In genomic region chr1:205339197-205339702, GRCh38 we compare ENCODE assay signal across 21 cellular contexts. TPM values are rescaled to one million over a fixed set of nuclear protein-coding genes. Genes with fewer than 3 reads are reported as not detected.
A peak's percentile ranks its signal among the peaks of the same experiment; 100 is the strongest.
DNase-seq lines count a peak whose midpoint lies in the region; ATAC-seq, FAIRE-seq and TF ChIP-seq lines count a peak whose summit lies in the region.
"Had no signal": no experiment of that assay in that cellular context is flagged by ENCODE, and none has a peak within 500 bp of the region (broad histone marks: within the 10 kb centered on the region; RNA-seq: fewer than 3 reads in every experiment).

No MANE protein-coding gene starts in this region.

- BruUV-seq in HepG2 (replicated peaks; lab: Mats Ljungman, UMichigan), result no TSS peak

- no peak overlapping the region for H3K4me3 ChIP-seq in HepG2 (replicated peaks in 1 of 3; ENCODE audit: insufficient read depth in 1 of 3, low read depth in 2 of 3, low read length in 3 of 3)
- no peak overlapping the region for H3K4me3 ChIP-seq in right lobe of liver
- no peak overlapping the region for H3K4me3 ChIP-seq in WERI-Rb-1 (ENCODE audit: low read depth, low read length)
- no peak overlapping the region for H3K4me3 ChIP-seq in liver (ENCODE audit: low read depth in 1 of 3, low read length in 3 of 3)
- H3K4me3 ChIP-seq in SJCRH30, result no peak overlapping the region
- H3K4me3 ChIP-seq in tibial artery, result no peak overlapping the region
- no peak overlapping the region for H3K4me3 ChIP-seq in colonic mucosa

- H3K9me3 ChIP-seq in HepG2 (ENCODE audit: low read length) (no peaks in the 10 kb centered on the region), right lobe of liver (no peaks in the 10 kb centered on the region), WERI-Rb-1 (ENCODE audit: severe bottlenecking) (no peaks in the 10 kb centered on the region), liver (ENCODE audit: control insufficient read depth in 4 of 4, low read length in 3 of 4) (no peaks in the 10 kb centered on the region), SJCRH30 (replicated peaks) (no peaks in the 10 kb centered on the region), tibial artery (no peaks in the 10 kb centered on the region), colonic mucosa (no peaks in the 10 kb centered on the region)

- intact Hi-C loops in HepG2 (cut with micrococcal nuclease; ENCODE audit: unreplicated experiment) (loop anchor here (5.0 to 10.0 kb wide), 2 partner anchors 116 to 148 kb away; partner anchors contain the start of gene BLACAT1), right lobe of liver (cut with DNase I) (loop anchor here in 1 of 2 donors (10.0 kb wide), 1 partner anchor 186 kb away; no protein-coding TSS in a partner anchor), tibial artery (cut with DNase I; ENCODE audit: low total_unique reads) (no loop called here), colonic mucosa (cut with DNase I) (loop anchor here (5.0 kb wide), 1 partner anchor 143 kb away; no protein-coding TSS in a partner anchor)

- TF ChIP-seq CTCF in HepG2 (CRISPR knock-in tag; IDR thresholded peaks at IDR 0.05) (no peak), right lobe of liver (IDR thresholded peaks at IDR 0.05) (no peak), WERI-Rb-1 (IDR thresholded peaks at IDR 0.05; ENCODE audit: low read depth, low read length) (no peak), liver (IDR thresholded peaks at IDR 0.05; ENCODE audit: low read depth, low read length, missing input control) (no peak), tibial artery (IDR thresholded peaks at IDR 0.05) (no peak), colonic mucosa (IDR thresholded peaks at IDR 0.05) (no peak)

- WGBS in HepG2 (ENCODE audit: low lambda C conversion rate), result 31% methylated on average over 17 of the region's 21 CpGs
- WGBS in right lobe of liver (ENCODE audit: insufficient coverage, low coverage, low lambda C conversion rate, missing lambda C conversion rate), result 66% methylated on average over 12 of the region's 21 CpGs
- 86% methylated on average over 21 of the region's 21 CpGs for WGBS in liver

- no peak overlapping the region for H2AFZ ChIP-seq in HepG2 (ENCODE audit: low read length)

- H3K4me2 ChIP-seq in HepG2 (ENCODE audit: low read depth, low read length), result no peak overlapping the region

- no peak for DNase-seq in HepG2 (ENCODE audit: low spot score)
- DNase-seq in right lobe of liver, result no peak
- DNase-seq in WERI-Rb-1, result no peak
- no peak for DNase-seq in SJCRH30
- no peak for DNase-seq in tibial artery
- no peak for DNase-seq in frontal cortex (ENCODE audit: low spot score in 2 of 2)
- DNase-seq in colonic mucosa, result no peak
- DNase-seq: AML-193, DMS79 treated with DMSO at 0.1 percent for 48 hours, GOT3, NCI-H1417 treated with DMSO at 0.1 percent for 48 hours, NCI-H187 treated with DMSO at 0.1 percent for 48 hours, NCI-H524, NCI-H82, RPMI8226, SHP77 treated with DMSO at 0.1 percent for 48 hours had no signal

- no peak for TF ChIP-seq EP300 in HepG2 (IDR thresholded peaks at IDR 0.05; ENCODE audit: low read depth in 2 of 2, low read length in 2 of 2)
- no peak for TF ChIP-seq EP300 in HepG2 (CRISPR knock-in tag; IDR thresholded peaks at IDR 0.05; ENCODE audit: borderline replicate concordance)

- ATAC-seq in HepG2, result peak; percentile 36; the same call in 2 of the 3 replicates
- ATAC-seq in right lobe of liver, result no peak

- H3K9ac ChIP-seq in HepG2 (ENCODE audit: insufficient read depth, low read depth, low read length) (no peak overlapping the region), liver (ENCODE audit: low read depth in 1 of 2, low read length in 2 of 2) (no peak overlapping the region), colonic mucosa (ENCODE audit: low read depth in 2 of 2, low read length in 2 of 2) (no peak overlapping the region)

- in situ Hi-C loops in HepG2 (cut with HindIII; ENCODE audit: extremely low pct_ligation_motif_present, low pct_unique_long_range_greater_than_20kb), result loop anchor here (10.0 kb wide), 1 partner anchor 364 kb away; no protein-coding TSS in a partner anchor

- TF ChIP-seq RAD21 in HepG2 (CRISPR knock-in tag; IDR thresholded peaks at IDR 0.05), result no peak
- no peak for TF ChIP-seq RAD21 in liver (IDR thresholded peaks at IDR 0.05)

- H3K27me3 ChIP-seq in HepG2 (ENCODE audit: control insufficient read depth in 1 of 2, insufficient read depth in 2 of 2, low read length in 2 of 2) (peaks cover 8 to 47% of the 10 kb centered on the region in 2 experiments), right lobe of liver (peaks cover 0 to 16% of the 10 kb centered on the region in 2 donors), WERI-Rb-1 (ENCODE audit: insufficient read depth, low read depth, severe bottlenecking) (no peaks in the 10 kb centered on the region), liver (ENCODE audit: control insufficient read depth in 4 of 4, insufficient read depth in 4 of 4, low read length in 3 of 4) (peaks cover 0 to 9% (median 5%) of the 10 kb centered on the region in 4 donors), SJCRH30 (peaks cover 13% of the 10 kb centered on the region), tibial artery (peaks cover 0 to 25% of the 10 kb centered on the region in 2 donors), colonic mucosa (peaks cover 15% of the 10 kb centered on the region)

- H4K20me1 ChIP-seq in HepG2 (ENCODE audit: insufficient read depth, low read length), result no peaks in the 10 kb centered on the region

- no peaks in the 10 kb centered on the region for H3K36me3 ChIP-seq in HepG2 (replicated peaks in 1 of 2; ENCODE audit: control insufficient read depth in 1 of 2, insufficient read depth in 2 of 2, low read length in 2 of 2)
- no peaks in the 10 kb centered on the region for H3K36me3 ChIP-seq in right lobe of liver
- no peaks in the 10 kb centered on the region for H3K36me3 ChIP-seq in WERI-Rb-1
- no peaks in the 10 kb centered on the region for H3K36me3 ChIP-seq in liver (ENCODE audit: control insufficient read depth in 4 of 4, insufficient read depth in 3 of 4, low read depth in 1 of 4, low read length in 3 of 4)
- H3K36me3 ChIP-seq in SJCRH30, result no peaks in the 10 kb centered on the region
- H3K36me3 ChIP-seq in tibial artery, result no peaks in the 10 kb centered on the region
- no peaks in the 10 kb centered on the region for H3K36me3 ChIP-seq in colonic mucosa

- POLR2A ChIA-PET in HepG2 (lab: Yijun Ruan, JAX), result no interaction called here

- FAIRE-seq in HepG2 (lab: Jason Lieb, UNC) (no peak), frontal cortex (lab: Jason Lieb, UNC) (no peak)

- peaks cover 2% of the 10 kb centered on the region for H3K4me1 ChIP-seq in HepG2 (ENCODE audit: insufficient read depth, low read length)
- H3K4me1 ChIP-seq in right lobe of liver, result peaks cover 0 to 9% (median 3%) of the 10 kb centered on the region in 4 donors
- peaks cover 0 to 8% (median 4%) of the 10 kb centered on the region in 4 donors for H3K4me1 ChIP-seq in liver (ENCODE audit: control insufficient read depth in 4 of 4, insufficient read depth in 4 of 4, low read length in 3 of 4)
- H3K4me1 ChIP-seq in SJCRH30, result no peaks in the 10 kb centered on the region
- peaks cover 0 to 11% (median 11%) of the 10 kb centered on the region in 4 donors for H3K4me1 ChIP-seq in tibial artery
- H3K4me1 ChIP-seq in colonic mucosa, result peaks cover 9% of the 10 kb centered on the region

- H3K79me2 ChIP-seq in HepG2 (ENCODE audit: insufficient read depth, low read length), result no peaks in the 10 kb centered on the region

- TF ChIP-seq POLR2A in HepG2 (IDR thresholded peaks at IDR 0.05; ENCODE audit: insufficient read depth in 1 of 2, low read depth in 2 of 2, low read length in 2 of 2), result no peak
- TF ChIP-seq POLR2A in right lobe of liver (IDR thresholded peaks at IDR 0.05), result no peak

- CTCF ChIA-PET in HepG2 (lab: Yijun Ruan, JAX; ENCODE audit: low intra/inter-chr PET ratio, low total read pairs), result no interaction called here

- no peak overlapping the region for H3K27ac ChIP-seq in HepG2 (ENCODE audit: extremely low read length, insufficient read depth, low read length)
- no peak overlapping the region for H3K27ac ChIP-seq in right lobe of liver
- H3K27ac ChIP-seq in WERI-Rb-1, result peak overlapping the region; percentile 94
- H3K27ac ChIP-seq in liver (ENCODE audit: low read depth in 1 of 2, low read length in 2 of 2), result no peak overlapping the region
- no peak overlapping the region for H3K27ac ChIP-seq in SJCRH30
- H3K27ac ChIP-seq in tibial artery, result no peak overlapping the region
- no peak overlapping the region for H3K27ac ChIP-seq in colonic mucosa
- H3K27ac ChIP-seq: 22Rv1 had no signal

RNA-seq across cellular contexts. Expression of gene KLHDC8A, which starts 17.5 kb away (rescaled TPM):
- total RNA-seq in HepG2 (2016; rRNA removed; fragmentation: Illumina TruSeq; extraction: Trizol) (not detected in 2 replicates), right lobe of liver (under 1 TPM in 2 of 6 experiments, not detected in 4; 0.22 to 0.44 TPM), liver (under 1 TPM in 1 of 2 donors, not detected in 1; 0.05 TPM), frontal cortex (16.7 TPM), colonic mucosa (under 1 TPM; 0.44 to 0.58 TPM)
- total RNA-seq in HepG2 (2016; cell fraction: cytosol; rRNA removed; fragmentation: Illumina TruSeq; extraction: Trizol; ENCODE audit: low read depth), result not detected in 2 replicates
- total RNA-seq in HepG2 (2016; cell fraction: insoluble cytoplasmic fraction; rRNA removed; fragmentation: Illumina TruSeq; extraction: Trizol), result not detected in 2 replicates
- not detected in 2 replicates for total RNA-seq in HepG2 (2016; cell fraction: membrane; rRNA removed; fragmentation: Illumina TruSeq; extraction: Trizol)
- not detected in 2 replicates for total RNA-seq in HepG2 (2016; cell fraction: nucleus; rRNA removed; fragmentation: Illumina TruSeq; extraction: Trizol)
- polyA plus RNA-seq in HepG2 (2011; rRNA removed) (not detected in 2 replicates), liver (under 1 TPM in 1 of 2 donors, not detected in 1; 0.02 TPM)
- not detected in 2 replicates for polyA plus RNA-seq in HepG2 (2011; cell fraction: cytosol; rRNA removed)
- polyA plus RNA-seq in HepG2 (2011; cell fraction: nucleus; rRNA removed), result not detected in 2 replicates
- polyA plus RNA-seq in HepG2 (2012), result not detected in 2 replicates
- not detected in 2 replicates for polyA plus RNA-seq in HepG2 (2016; cell fraction: cytosol; fragmentation: Illumina TruSeq; extraction: Trizol; ENCODE audit: low read depth)
- polyA plus RNA-seq in HepG2 (2016; cell fraction: insoluble cytoplasmic fraction; fragmentation: Illumina TruSeq; extraction: Trizol; ENCODE audit: low read depth), result not detected in 2 replicates
- not detected in 2 replicates for polyA plus RNA-seq in HepG2 (2016; cell fraction: membrane; fragmentation: Illumina TruSeq; extraction: Trizol; ENCODE audit: low read depth)
- not detected in 2 replicates for polyA plus RNA-seq in HepG2 (2016; cell fraction: nucleus; fragmentation: Illumina TruSeq; extraction: Trizol; ENCODE audit: insufficient read depth, low read depth)
- polyA minus RNA-seq in HepG2 (2011; rRNA and poly(A)+ RNA removed; ENCODE audit: low replicate concordance), result 0.77 TPM in 1 of 2 replicates, not detected in the other
- polyA minus RNA-seq in HepG2 (2011; cell fraction: cytosol; rRNA and poly(A)+ RNA removed), result not detected in 2 replicates
- polyA minus RNA-seq in HepG2 (2011; cell fraction: nucleus; rRNA and poly(A)+ RNA removed), result not detected in 2 replicates
- not detected in 2 replicates for total RNA-seq in SJCRH30 (2014; rRNA removed; shearing (Covaris generic))
- total RNA-seq: HT-29, M059J had no signal
- polyA plus RNA-seq: CD14-positive monocyte had no signal

RNA-seq across cellular contexts. Expression of gene NUAK2, which starts 17.7 kb away (rescaled TPM):
- 1.1 and 1.2 TPM in 2 replicates for total RNA-seq in HepG2 (2016; rRNA removed; fragmentation: Illumina TruSeq; extraction: Trizol)
- 0.10 and 0.18 TPM in 2 replicates for total RNA-seq in HepG2 (2016; cell fraction: cytosol; rRNA removed; fragmentation: Illumina TruSeq; extraction: Trizol; ENCODE audit: low read depth)
- 0.79 and 1.1 TPM in 2 replicates for total RNA-seq in HepG2 (2016; cell fraction: insoluble cytoplasmic fraction; rRNA removed; fragmentation: Illumina TruSeq; extraction: Trizol)
- 0.65 and 0.71 TPM in 2 replicates for total RNA-seq in HepG2 (2016; cell fraction: membrane; rRNA removed; fragmentation: Illumina TruSeq; extraction: Trizol)
- total RNA-seq in HepG2 (2016; cell fraction: nucleus; rRNA removed; fragmentation: Illumina TruSeq; extraction: Trizol), result 1.5 and 1.6 TPM in 2 replicates
- polyA plus RNA-seq in HepG2 (2011; rRNA removed), result 0.68 and 0.75 TPM in 2 replicates
- 0.47 and 0.54 TPM in 2 replicates for polyA plus RNA-seq in HepG2 (2011; cell fraction: cytosol; rRNA removed)
- 1.2 TPM in 2 replicates for polyA plus RNA-seq in HepG2 (2011; cell fraction: nucleus; rRNA removed)
- polyA plus RNA-seq in HepG2 (2012), result 0.35 and 0.38 TPM in 2 replicates
- polyA plus RNA-seq in HepG2 (2016; cell fraction: cytosol; fragmentation: Illumina TruSeq; extraction: Trizol; ENCODE audit: low read depth), result 0.17 and 0.19 TPM in 2 replicates
- polyA plus RNA-seq in HepG2 (2016; cell fraction: insoluble cytoplasmic fraction; fragmentation: Illumina TruSeq; extraction: Trizol; ENCODE audit: low read depth), result 0.99 and 1.4 TPM in 2 replicates
- 0.41 and 0.78 TPM in 2 replicates for polyA plus RNA-seq in HepG2 (2016; cell fraction: membrane; fragmentation: Illumina TruSeq; extraction: Trizol; ENCODE audit: low read depth)
- 2.5 and 3.1 TPM in 2 replicates for polyA plus RNA-seq in HepG2 (2016; cell fraction: nucleus; fragmentation: Illumina TruSeq; extraction: Trizol; ENCODE audit: insufficient read depth, low read depth)
- 1.7 and 4.8 TPM in 2 replicates for polyA minus RNA-seq in HepG2 (2011; rRNA and poly(A)+ RNA removed; ENCODE audit: low replicate concordance)
- polyA minus RNA-seq in HepG2 (2011; cell fraction: cytosol; rRNA and poly(A)+ RNA removed), result 0.89 and 1.3 TPM in 2 replicates
- 1.2 and 1.7 TPM in 2 replicates for polyA minus RNA-seq in HepG2 (2011; cell fraction: nucleus; rRNA and poly(A)+ RNA removed)
- 1 to 10 TPM in 5 of 6 experiments, under 1 TPM in 1; 0.88 to 5.1 (median 2.1) TPM for total RNA-seq in right lobe of liver
- total RNA-seq in liver, result 1 to 10 TPM; 1.3 to 1.7 TPM
- polyA plus RNA-seq in liver, result 1 to 10 TPM; 2.4 TPM
- 2.1 and 2.2 TPM in 2 replicates for total RNA-seq in SJCRH30 (2014; rRNA removed; shearing (Covaris generic))
- 0.41 TPM for total RNA-seq in frontal cortex
- total RNA-seq in colonic mucosa, result 10 to 100 TPM; 21.2 to 27.2 TPM

Comparison
In these comparisons a context has a peak if more than half of its experiments do, and no peak if none do; other contexts are left out.
1. RNA of gene KLHDC8A, which starts 17.5 kb away (total RNA-seq): 16.7 TPM in frontal cortex (single experiment); 0.44 to 0.58 TPM in colonic mucosa, 0.05 TPM in liver, not detected in HepG2, 0.22 to 0.44 TPM in right lobe of liver and not detected in SJCRH30; every median in the first group is over 10 times any median in the second.